Comparison of ENCODE assay signal across 10 cellular contexts in genomic region chr1:8197493-8198282, GRCh38.
DNase-seq lines count a peak whose midpoint lies in the region; ATAC-seq and TF ChIP-seq lines count a peak whose summit lies in the region.
"Had no signal": no experiment of that assay in that cellular context is flagged by ENCODE, and none has a peak within 500 bp of the region (broad histone marks: within the 10 kb centered on the region; RNA-seq: fewer than 3 reads in every experiment).

No MANE protein-coding gene starts in this region.

- H3K4me2 ChIP-seq in osteoblast (ENCODE audit: insufficient read depth, low read length): peak overlapping the region; percentile 63

- no peak for ATAC-seq in activated CD4-positive, CD25-positive, alpha-beta regulatory T cell treated with anti-CD3 and anti-CD28 coated beads, Interleukin-2, amount 50 U/mL, for 24 hours

- no peak overlapping the region for H3K27ac ChIP-seq in endodermal cell (ENCODE audit: low read depth, low read length)
- H3K27ac ChIP-seq in osteoblast (ENCODE audit: low read depth, low read length): peak overlapping the region; percentile 75

- in situ Hi-C loops in Caki2 (cut with HindIII; ENCODE audit: low pct_unique_long_range_greater_than_20kb, low sequenced_read_pairs): no loop called here

- H3K36me3 Mint-ChIP-seq in endodermal cell (ENCODE audit: low read depth): no peaks in the 10 kb centered on the region
- H3K36me3 Mint-ChIP-seq: activated naive CD8-positive, alpha-beta T cell had no signal

- no peaks in the 10 kb centered on the region for H3K27me3 ChIP-seq in endodermal cell (ENCODE audit: control insufficient read depth, insufficient read depth, low read length, poor library complexity, severe bottlenecking)
- H3K27me3 ChIP-seq in osteoblast (ENCODE audit: insufficient read depth, low read length): no peaks in the 10 kb centered on the region

- H3K27me3 Mint-ChIP-seq in endodermal cell (ENCODE audit: insufficient read depth): no peaks in the 10 kb centered on the region
- H3K27me3 Mint-ChIP-seq: activated naive CD8-positive, alpha-beta T cell had no signal

- H3K9me3 Mint-ChIP-seq in endodermal cell: no peaks in the 10 kb centered on the region

- H3K79me2 ChIP-seq in osteoblast (ENCODE audit: insufficient read depth, low read length): no peaks in the 10 kb centered on the region

- no peak overlapping the region for H3K4me3 Mint-ChIP-seq in endodermal cell
- H3K4me3 Mint-ChIP-seq: activated naive CD8-positive, alpha-beta T cell had no signal

- H3K36me3 ChIP-seq in endodermal cell (ENCODE audit: control insufficient read depth, insufficient read depth, low read length) (no peaks in the 10 kb centered on the region), osteoblast (ENCODE audit: insufficient read depth, low read length) (no peaks in the 10 kb centered on the region)

- H4K20me1 ChIP-seq in osteoblast (ENCODE audit: insufficient read depth, low read length): no peaks in the 10 kb centered on the region

- no peaks in the 10 kb centered on the region for H3K9me3 ChIP-seq in endodermal cell (ENCODE audit: control insufficient read depth, low read length)
- no peaks in the 10 kb centered on the region for H3K9me3 ChIP-seq in osteoblast (ENCODE audit: low read depth, low read length)

- H3K4me1 Mint-ChIP-seq in endodermal cell: peaks cover 27% of the 10 kb centered on the region

- no peak overlapping the region for H3K4me3 ChIP-seq in endodermal cell (ENCODE audit: low read length)
- H3K4me3 ChIP-seq in osteoblast (ENCODE audit: insufficient read depth, low read length): peak overlapping the region; percentile 35

- H3K4me1 ChIP-seq in endodermal cell (ENCODE audit: control insufficient read depth, insufficient read depth, low read length): no peaks in the 10 kb centered on the region
- peaks cover 43% of the 10 kb centered on the region for H3K4me1 ChIP-seq in osteoblast (ENCODE audit: insufficient read depth, low read length)

- H2AFZ ChIP-seq in osteoblast (ENCODE audit: low read length): no peak overlapping the region

- DNase-seq in Caki2 (ENCODE audit: low read depth): peak; percentile 93
- DNase-seq in NCI-H2029 treated with DMSO at 0.1 percent for 48 hours (lab: John Stamatoyannopoulos, UW): peak; percentile 24
- no peak for DNase-seq in endodermal cell
- DNase-seq in osteoblast (ENCODE audit: insufficient read length, low spot score, missing footprints): peak; percentile 94
- no peak for DNase-seq in middle frontal gyrus (ENCODE audit: extremely low spot score, low spot score)
- no peak for DNase-seq in NCI-H748 treated with DMSO at 0.1 percent for 48 hours (lab: John Stamatoyannopoulos, UW)
- DNase-seq in germinal center (ENCODE audit: low spot score): no peak
- DNase-seq: H7 had no signal

- H3K27ac Mint-ChIP-seq in endodermal cell: peak overlapping the region; percentile 53
- H3K27ac Mint-ChIP-seq: activated naive CD8-positive, alpha-beta T cell had no signal

- no peak overlapping the region for H3K9ac ChIP-seq in endodermal cell (ENCODE audit: extremely low read depth, low read length, poor library complexity, severe bottlenecking)

- no peak for TF ChIP-seq CTCF in endodermal cell (conservative IDR thresholded peaks at IDR 0.05)
- TF ChIP-seq CTCF in osteoblast (IDR thresholded peaks at IDR 0.05; ENCODE audit: extremely low read depth, low read depth, low read length): no peak

- 91% methylated on average over 16 to 20 of the region's 20 CpGs for WGBS in endodermal cell (ENCODE audit: insufficient coverage in 1 of 2, insufficient read length in 1 of 2), 2 experiments

Comparison
In these comparisons a context has a peak if more than half of its experiments do, and no peak if none do; other contexts are left out.
1. DNase-seq: peak in Caki2 (single experiment), NCI-H2029 treated with DMSO at 0.1 percent for 48 hours (single experiment) and osteoblast (single experiment); none in endodermal cell (single experiment), middle frontal gyrus (single experiment), NCI-H748 treated with DMSO at 0.1 percent for 48 hours (single experiment) and germinal center (single experiment).